30 cellular contexts compared by ENCODE assay signal in the genomic region with DNA sequence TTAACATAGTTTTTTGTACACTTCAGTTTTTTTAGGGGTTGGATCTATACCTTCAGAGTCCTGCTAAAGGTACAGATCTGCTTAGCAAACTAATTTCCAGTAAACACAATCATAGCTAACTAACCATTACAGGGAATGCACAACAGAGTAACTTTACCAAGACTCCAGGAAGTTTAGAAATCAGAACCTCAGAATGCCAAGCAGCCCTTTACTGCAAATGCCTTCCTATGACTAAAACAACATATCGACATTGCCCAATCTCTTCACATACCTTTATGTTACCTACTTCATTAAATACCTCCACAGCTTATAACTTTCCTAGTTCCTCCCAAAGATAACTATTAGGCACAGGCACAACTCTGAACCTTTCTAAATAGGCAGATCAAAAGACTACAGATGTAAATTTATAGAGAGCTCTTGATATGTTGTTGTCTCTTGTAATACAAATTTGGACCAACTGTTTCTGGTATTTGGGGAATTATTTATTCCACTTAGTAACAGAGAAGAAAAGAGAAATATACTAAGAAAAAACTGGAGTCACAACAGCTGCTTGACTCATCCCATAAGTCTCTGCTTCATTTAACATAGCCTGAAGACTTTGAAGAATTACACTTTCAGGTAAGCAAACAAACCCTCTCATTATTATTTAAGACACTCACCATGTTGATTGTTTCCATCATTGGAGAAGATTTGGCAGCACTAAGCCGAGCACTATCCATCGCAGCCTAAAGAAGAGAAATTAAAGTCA. TPM values are rescaled to one million over a fixed set of nuclear protein-coding genes. Genes with fewer than 3 reads are reported as not detected.
A peak's percentile ranks its signal among the peaks of the same experiment; 100 is the strongest.
DNase-seq lines count a peak whose midpoint lies in the region; ATAC-seq lines count a peak whose summit lies in the region.
"Had no signal": no experiment of that assay in that cellular context is flagged by ENCODE, and none has a peak within 500 bp of the region (broad histone marks: within the 10 kb centered on the region; RNA-seq: fewer than 3 reads in every experiment).

No MANE protein-coding gene starts in this region.

- peak; percentile 34 for DNase-seq in ELR (ENCODE audit: low read depth)
- DNase-seq in T-helper 17 cell = no peak
- peak; percentile 21 for DNase-seq in kidney tubule cell (ENCODE audit: low spot score)
- no peak for DNase-seq in NCI-H1694 treated with DMSO at 0.1 percent for 48 hours (lab: John Stamatoyannopoulos, UW)
- no peak for DNase-seq in glomerular visceral epithelial cell (ENCODE audit: extremely low spot score)
- DNase-seq: activated CD4-positive, alpha-beta T cell treated with anti-CD3 and anti-CD28 coated beads for 1 hour; activated CD8-positive, alpha-beta T cell treated with anti-CD3 and anti-CD28 coated beads for 36 hours; activated gamma-delta T cell; amniotic stem cell; Caco-2; gastrocnemius medialis; islet precursor cell; KBM-7; lower lobe of right lung; NCI-H1417 treated with DMSO at 0.1 percent for 48 hours; NCI-H446; sigmoid colon; stomach; T-helper 1 cell; tibial artery had no signal

- H3K27me3 Mint-ChIP-seq in T-helper 17 cell = no peaks in the 10 kb centered on the region
- H3K27me3 Mint-ChIP-seq: activated CD8-positive, alpha-beta T cell treated with anti-CD3 and anti-CD28 coated beads for 36 hours; dendritic cell treated with granulocyte-macrophage colony-stimulating factor and Interleukin-4, amounts not matched to agents 40 ng/mL and 50 ng/mL, for 4 days had no signal

- H3K4me3 Mint-ChIP-seq in T-helper 17 cell = no peak overlapping the region
- H3K4me3 Mint-ChIP-seq: activated CD8-positive, alpha-beta T cell treated with anti-CD3 and anti-CD28 coated beads for 36 hours; dendritic cell treated with granulocyte-macrophage colony-stimulating factor and Interleukin-4, amounts not matched to agents 40 ng/mL and 50 ng/mL, for 4 days; neural crest cell had no signal

- H3K36me3 Mint-ChIP-seq in T-helper 17 cell (ENCODE audit: low read depth) = peaks cover 19% of the 10 kb centered on the region

- H3K4me1 Mint-ChIP-seq in T-helper 17 cell = peaks cover 4% of the 10 kb centered on the region
- H3K4me1 Mint-ChIP-seq: neural crest cell had no signal

- H3K27ac Mint-ChIP-seq in T-helper 17 cell = peak overlapping the region; percentile 29
- H3K27ac Mint-ChIP-seq: activated CD8-positive, alpha-beta T cell treated with anti-CD3 and anti-CD28 coated beads for 36 hours; dendritic cell treated with granulocyte-macrophage colony-stimulating factor and Interleukin-4, amounts not matched to agents 40 ng/mL and 50 ng/mL, for 4 days had no signal

- ATAC-seq in T-helper 17 cell (no peak), esophagus mucosa (peak; percentile 46), GM21423 (IDR thresholded peaks at IDR 0.05; ENCODE audit: unreplicated experiment) (no peak), HG02970 (IDR thresholded peaks at IDR 0.05; ENCODE audit: low FRiP score, unreplicated experiment) (no peak)
- ATAC-seq: activated CD8-positive, alpha-beta T cell treated with anti-CD3 and anti-CD28 coated beads for 36 hours; gastrocnemius medialis; lower lobe of right lung; Panc1 had no signal

- H3K9me3 ChIP-seq in T-helper 17 cell (ENCODE audit: control insufficient read depth, low read length, poor library complexity, severe bottlenecking) = no peaks in the 10 kb centered on the region
- H3K9me3 ChIP-seq: BLaER1 treated with 17β-estradiol and CSF1 and Interleukin-3, amounts not matched to agents 10 nM and 100 nM; Caco-2; gastrocnemius medialis; lower lobe of right lung; sigmoid colon; SJSA1; stomach; tibial artery had no signal

RNA-seq across cellular contexts. Expression of gene OR2K2, which starts 46.0 kb away (rescaled TPM):
- total RNA-seq in T-helper 17 cell = not detected
- not detected for total RNA-seq in esophagus mucosa
- total RNA-seq: activated CD8-positive, alpha-beta T cell treated with anti-CD3 and anti-CD28 coated beads for 36 hours; Caco-2; cardiac muscle cell; HT-29; lower lobe of right lung; neural crest cell; sigmoid colon; SJSA1; stomach had no signal

Comparison
In these comparisons a context has a peak if more than half of its experiments do, and no peak if none do; other contexts are left out.
1. DNase-seq: peak in ELR (single experiment) and kidney tubule cell (single experiment); none in T-helper 17 cell (0 of 3), NCI-H1694 treated with DMSO at 0.1 percent for 48 hours (single experiment) and glomerular visceral epithelial cell (single experiment).